ENCODE assay signal across 12 cellular contexts in the genomic region with DNA sequence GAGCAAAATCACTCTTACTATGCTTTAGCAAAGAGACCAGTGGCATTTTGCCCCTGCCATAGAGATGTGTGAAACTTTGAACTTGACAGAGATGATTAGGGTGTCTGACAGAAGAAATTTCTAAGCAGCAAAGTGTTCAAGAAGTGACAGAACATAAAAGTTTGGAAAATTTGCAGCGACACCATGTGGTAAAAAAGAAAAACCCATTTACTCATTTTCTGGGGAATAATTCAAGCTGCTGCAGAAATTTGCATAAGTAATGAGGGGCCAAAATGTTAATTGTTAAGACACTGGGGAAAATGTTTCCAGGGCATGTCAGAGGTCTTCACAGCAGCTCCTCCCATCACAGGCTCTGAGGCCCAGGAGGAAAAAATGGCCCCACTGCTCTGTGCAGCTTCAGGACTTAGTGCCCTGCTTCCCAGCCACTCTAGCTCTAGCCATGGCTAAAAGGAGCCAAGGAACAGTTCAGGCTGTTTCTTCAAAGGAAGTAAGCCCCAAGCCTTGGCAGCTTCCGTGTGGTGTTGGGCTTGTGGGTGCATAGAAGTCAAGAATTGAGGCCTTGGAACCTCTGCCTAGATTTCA. TPM values are rescaled to one million over a fixed set of nuclear protein-coding genes. Genes with fewer than 3 reads are reported as not detected.
A peak's percentile ranks its signal among the peaks of the same experiment; 100 is the strongest.
DNase-seq lines count a peak whose midpoint lies in the region; ATAC-seq and TF ChIP-seq lines count a peak whose summit lies in the region.
"Had no signal": no experiment of that assay in that cellular context is flagged by ENCODE, and none has a peak within 500 bp of the region (broad histone marks: within the 10 kb centered on the region; RNA-seq: fewer than 3 reads in every experiment).

No MANE protein-coding gene starts in this region.

- no peak for DNase-seq in heart left ventricle
- DNase-seq in Right ventricle myocardium superior = no peak
- peak; percentile 32 for DNase-seq in RPMI7951 (ENCODE audit: low read depth)
- peak; percentile 58 for DNase-seq in fibroblast of peridontal ligament (ENCODE audit: extremely low read depth)
- no peak for DNase-seq in vagina (ENCODE audit: extremely low spot score in 2 of 2)
- DNase-seq in NCI-H1417 treated with DMSO at 0.1 percent for 48 hours (lab: John Stamatoyannopoulos, UW) = no peak
- no peak for DNase-seq in HuH-7.5 (ENCODE audit: low spot score)
- DNase-seq: CD8-positive, alpha-beta memory T cell; cortex of kidney; NCI-H526 treated with DMSO at 0.1 percent for 48 hours; stimulated activated CD4-positive, alpha-beta T cell treated with anti-CD3 and anti-CD28 coated beads, Interleukin-2, amount 100 ng/mL, for 24 hours had no signal

- H3K4me3 ChIP-seq in heart left ventricle (no peak overlapping the region), vagina (no peak overlapping the region)

- no peaks in the 10 kb centered on the region for H3K9me3 ChIP-seq in heart left ventricle
- no peaks in the 10 kb centered on the region for H3K9me3 ChIP-seq in vagina

- H3K4me1 ChIP-seq in heart left ventricle = peaks cover 0 to 5% (median 3%) of the 10 kb centered on the region in 12 donors
- H3K4me1 ChIP-seq in vagina = peaks cover 3% of the 10 kb centered on the region

- TF ChIP-seq POLR2A in heart left ventricle (IDR thresholded peaks at IDR 0.05) = no peak
- no peak for TF ChIP-seq POLR2A in vagina (IDR thresholded peaks at IDR 0.05)

- H3K27me3 ChIP-seq in heart left ventricle (no peaks in the 10 kb centered on the region), vagina (no peaks in the 10 kb centered on the region)

- H3K27ac ChIP-seq in heart left ventricle = no peak overlapping the region
- H3K27ac ChIP-seq in vagina = no peak overlapping the region

- intact Hi-C loops in heart left ventricle (cut with DNase I) = loop anchor here in 1 of 10 donors (10.0 kb wide), 1 partner anchor 344 kb away; a partner anchor contains a TSS
- intact Hi-C loops in Right ventricle myocardium superior (cut with DNase I) = no loop called here
- intact Hi-C loops in vagina (cut with DNase I) = no loop called here

- WGBS in heart left ventricle, 4 donors = 19 to 67% (median 41%) methylated on average over 2 of the region's 2 CpGs

- no peak for ATAC-seq in heart left ventricle
- ATAC-seq in Right ventricle myocardium superior (ENCODE audit: poor library complexity) = no peak
- no peak for ATAC-seq in HG02571 (IDR thresholded peaks at IDR 0.05; ENCODE audit: unreplicated experiment)

- H3K36me3 ChIP-seq in heart left ventricle = no peaks in the 10 kb centered on the region
- H3K36me3 ChIP-seq in vagina = no peaks in the 10 kb centered on the region

- TF ChIP-seq CTCF in heart left ventricle (IDR thresholded peaks at IDR 0.05) (peak in 9 of 12 donors; percentile 17 to 52 (median 36)), vagina (IDR thresholded peaks at IDR 0.05) (peak in 2 of 3 experiments; percentile 13 to 29)

RNA-seq across cellular contexts. Expression of a gene that starts 6.1 kb away (rescaled TPM):
- total RNA-seq in heart left ventricle (10 to 100 TPM; 19.3 to 33.7 (median 25.2) TPM), Right ventricle myocardium superior (20.2 TPM), vagina (49.6 TPM)
- 10 to 100 TPM; 14.4 to 27.5 TPM for polyA plus RNA-seq in heart left ventricle
- 43.7 and 74.5 TPM in 2 replicates for total RNA-seq in RPMI7951 (2014; rRNA removed; shearing (Covaris generic))

RNA-seq across cellular contexts. Expression of a gene that starts 59.9 kb away (rescaled TPM):
- total RNA-seq in heart left ventricle (10 to 100 TPM; 18.9 to 40.6 (median 37.6) TPM), Right ventricle myocardium superior (25.9 TPM), vagina (21.9 TPM)
- polyA plus RNA-seq in heart left ventricle = 10 to 100 TPM in 1 of 2 donors, 1 to 10 TPM in 1; 6.9 to 17.7 TPM
- total RNA-seq in RPMI7951 (2014; rRNA removed; shearing (Covaris generic)) = 51.8 and 53.6 TPM in 2 replicates

Comparison
In these comparisons a context has a peak if more than half of its experiments do, and no peak if none do; other contexts are left out.
1. DNase-seq: peak in RPMI7951 (single experiment) and fibroblast of peridontal ligament (single experiment); none in heart left ventricle (0 of 5), Right ventricle myocardium superior (single experiment), vagina (0 of 2), NCI-H1417 treated with DMSO at 0.1 percent for 48 hours (single experiment) and HuH-7.5 (single experiment).